ENCODE assay signal across 26 cellular contexts in the genomic region with DNA sequence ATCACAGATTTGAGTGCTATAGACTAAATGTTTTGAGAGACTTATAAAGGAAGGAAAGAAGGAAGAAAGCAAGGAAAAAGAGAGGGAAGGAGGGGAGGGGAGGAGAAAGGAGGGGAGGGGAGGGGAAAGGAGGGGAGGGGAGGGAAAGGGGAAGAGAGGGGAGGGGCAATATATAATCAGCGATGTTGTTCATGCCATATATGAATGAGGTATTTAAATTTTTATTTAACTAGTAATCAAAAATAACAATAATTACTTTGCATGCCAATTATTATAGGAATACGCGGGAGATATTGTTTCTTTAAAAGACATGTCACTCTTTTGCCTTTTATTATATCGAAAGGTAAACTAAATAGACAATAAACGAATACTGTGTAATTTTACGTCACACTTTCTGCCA.
"Had no signal": no experiment of that assay in that cellular context is flagged by ENCODE, and none has a peak within 500 bp of the region (broad histone marks: within the 10 kb centered on the region; RNA-seq: fewer than 3 reads in every experiment).

No MANE protein-coding gene starts in this region.

- H3K4me3 ChIP-seq: colonic mucosa, coronary artery, dorsolateral prefrontal cortex, esophagus muscularis mucosa, esophagus squamous epithelium, gastrocnemius medialis, gastroesophageal sphincter, heart left ventricle, heart right ventricle had no signal

- H3K4me1 ChIP-seq: colonic mucosa, esophagus muscularis mucosa, esophagus squamous epithelium, foreskin keratinocyte, gastrocnemius medialis, gastroesophageal sphincter, heart left ventricle, heart right ventricle had no signal

- FAIRE-seq: colon, endothelial cell of umbilical vein had no signal

- H3K9me3 ChIP-seq: colonic mucosa, esophagus muscularis mucosa, esophagus squamous epithelium, gastrocnemius medialis, gastroesophageal sphincter, heart left ventricle, heart right ventricle had no signal

- H3K36me3 ChIP-seq: colonic mucosa, esophagus muscularis mucosa, esophagus squamous epithelium, gastrocnemius medialis, gastroesophageal sphincter, heart left ventricle, heart right ventricle had no signal

- H3K27ac ChIP-seq: colonic mucosa, coronary artery, dorsolateral prefrontal cortex, epithelial cell of prostate, esophagus muscularis mucosa, esophagus squamous epithelium, foreskin keratinocyte, gastrocnemius medialis, gastroesophageal sphincter, heart left ventricle, heart right ventricle had no signal

- ATAC-seq: effector memory CD8-positive, alpha-beta T cell; esophagus mucosa; foreskin keratinocyte; gastrocnemius medialis; gastroesophageal sphincter; heart left ventricle; heart right ventricle had no signal

- H3K27me3 ChIP-seq: colonic mucosa, dorsolateral prefrontal cortex, esophagus muscularis mucosa, esophagus squamous epithelium, foreskin keratinocyte, gastrocnemius medialis, gastroesophageal sphincter, heart left ventricle, heart right ventricle had no signal

- DNase-seq: colonic mucosa; cortex of kidney; dermis blood vessel endothelial cell; dorsolateral prefrontal cortex; effector CD4-positive, alpha-beta T cell; effector CD8-positive, alpha-beta T cell; effector memory CD4-positive, alpha-beta T cell; effector memory CD8-positive, alpha-beta T cell; endodermal cell; erythroblast; esophagus squamous epithelium; foreskin fibroblast; foreskin keratinocyte; foreskin melanocyte; gastrocnemius medialis; glutamatergic neuron; head of caudate nucleus; heart left ventricle; heart right ventricle had no signal
